28 cellular contexts compared by ENCODE assay signal in the genomic region with DNA sequence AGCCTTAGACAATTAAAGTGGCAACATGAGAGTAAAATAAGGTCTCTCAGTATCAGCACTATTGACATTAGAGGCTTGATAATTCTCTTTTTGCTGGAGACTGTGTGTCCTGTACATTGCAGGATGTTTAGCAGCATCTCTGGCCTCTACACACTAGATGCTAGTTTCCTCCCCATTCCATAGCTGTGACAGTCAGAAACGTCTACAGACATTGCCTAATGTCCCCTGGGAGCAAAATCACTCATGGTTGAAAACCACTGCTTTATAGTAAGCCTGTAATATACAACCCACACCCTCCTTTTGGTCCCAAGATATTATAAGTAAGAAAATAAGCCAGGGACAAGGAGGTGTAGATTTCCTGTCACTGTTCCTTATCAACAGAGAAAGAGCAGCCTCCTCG.
DNase-seq lines count a peak whose midpoint lies in the region; ATAC-seq and TF ChIP-seq lines count a peak whose summit lies in the region.
"Had no signal": no experiment of that assay in that cellular context is flagged by ENCODE, and none has a peak within 500 bp of the region (broad histone marks: within the 10 kb centered on the region; RNA-seq: fewer than 3 reads in every experiment).

No MANE protein-coding gene starts in this region.

- no peak for TF ChIP-seq CTCF in fibroblast of pulmonary artery (IDR thresholded peaks at IDR 0.05; ENCODE audit: low read length, missing control alignments)

- no peak for ATAC-seq in GM21723 (IDR thresholded peaks at IDR 0.05; ENCODE audit: unreplicated experiment)
- ATAC-seq: gastrocnemius medialis; HCT116; Right ventricle myocardium inferior; stimulated activated effector memory CD8-positive, alpha-beta T cell treated with anti-CD3 and anti-CD28 coated beads, Interleukin-12 subunit alpha, Interleukin-12 subunit beta, amount 100 ng/mL, for 72 hours had no signal

- peak; percentile 3 for DNase-seq in ELR (ENCODE audit: low read depth)
- peak; percentile 16 for DNase-seq in NCI-H460 (ENCODE audit: extremely low read depth, low read depth)
- DNase-seq in fibroblast of pulmonary artery (ENCODE audit: low read depth): peak; percentile 68
- no peak for DNase-seq in germinal center (ENCODE audit: low spot score)
- no peak for DNase-seq in hippocampal formation (lab: John Stamatoyannopoulos, UW)
- DNase-seq in NCI-H82 (lab: John Stamatoyannopoulos, UW): no peak
- DNase-seq: activated CD4-positive, alpha-beta memory T cell treated with anti-CD3 and anti-CD28 coated beads, Interleukin-2, amount 10 ng/mL, durations not matched to agents 7 days and 5 days; activated CD4-positive, CD25-positive, alpha-beta regulatory T cell; activated gamma-delta T cell; amniotic stem cell; Caco-2; caudate nucleus; DND-41; gastrocnemius medialis; islet precursor cell; NCI-H1092; NCI-H187 treated with DMSO at 0.1 percent for 48 hours; NCI-H226; small intestine; stimulated activated CD4-positive, alpha-beta T cell treated with anti-CD3 and anti-CD28 coated beads, Interleukin-2, amount 100 ng/mL, for 24 hours; T-helper 9 cell had no signal

- H3K4me3 ChIP-seq in fibroblast of pulmonary artery (replicated peaks; ENCODE audit: low read depth, low read length): no peak overlapping the region
- H3K4me3 ChIP-seq: gastrocnemius medialis, neural progenitor cell, prostate gland, thoracic aorta had no signal

Comparison
In these comparisons a context has a peak if more than half of its experiments do, and no peak if none do; other contexts are left out.
1. DNase-seq: peak in ELR (single experiment), NCI-H460 (single experiment) and fibroblast of pulmonary artery (single experiment); none in germinal center (single experiment), hippocampal formation (0 of 2) and NCI-H82 (single experiment).